ENCODE assay signal across 20 cellular contexts in the genomic region with DNA sequence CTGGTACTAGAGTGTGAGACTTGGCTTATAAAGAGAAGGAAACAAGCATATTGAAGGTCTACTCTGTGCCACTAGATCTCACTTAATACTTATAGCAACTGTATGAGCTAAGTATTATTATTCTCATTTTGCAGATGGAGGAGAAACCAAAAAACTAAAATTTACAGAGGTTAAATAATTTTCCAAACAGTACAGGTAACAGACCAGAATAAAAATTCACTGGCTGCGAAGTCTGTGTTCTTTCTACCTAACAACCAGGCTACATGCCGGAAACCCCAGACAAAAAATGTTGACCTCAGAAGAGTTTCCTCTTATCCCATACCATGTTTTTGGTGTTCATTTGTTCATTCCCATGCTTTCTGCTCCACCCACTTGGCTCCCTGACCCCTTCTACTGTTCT.
"Had no signal": no experiment of that assay in that cellular context is flagged by ENCODE, and none has a peak within 500 bp of the region (broad histone marks: within the 10 kb centered on the region; RNA-seq: fewer than 3 reads in every experiment).

No MANE protein-coding gene starts in this region.

- H3K4me3 ChIP-seq: breast epithelium, left ventricle myocardium inferior, suprapubic skin had no signal

- H3K27me3 Mint-ChIP-seq: activated naive CD8-positive, alpha-beta T cell; naive thymus-derived CD4-positive, alpha-beta T cell; T-helper 17 cell had no signal

- H3K9me3 Mint-ChIP-seq: naive thymus-derived CD4-positive, alpha-beta T cell had no signal

- H3K27ac Mint-ChIP-seq: activated CD8-positive, alpha-beta T cell treated with anti-CD3 and anti-CD28 coated beads, Interleukin-2, amount 10 ng/mL, durations not matched to agents 7 days and 5 days; activated naive CD8-positive, alpha-beta T cell; naive thymus-derived CD4-positive, alpha-beta T cell; T-helper 17 cell; WTC11 had no signal

- H3K27me3 ChIP-seq: breast epithelium, neutrophil, suprapubic skin had no signal

- H3K4me3 Mint-ChIP-seq: activated CD8-positive, alpha-beta T cell treated with anti-CD3 and anti-CD28 coated beads, Interleukin-2, amount 10 ng/mL, durations not matched to agents 7 days and 5 days; activated naive CD8-positive, alpha-beta T cell; T-helper 17 cell; WTC11 had no signal

- H3K27ac ChIP-seq: breast epithelium, neutrophil, suprapubic skin had no signal

- H3K9me3 ChIP-seq: breast epithelium, left ventricle myocardium inferior, neutrophil, suprapubic skin had no signal

- ATAC-seq: activated CD8-positive, alpha-beta T cell treated with anti-CD3 and anti-CD28 coated beads, Interleukin-2, amount 10 ng/mL, durations not matched to agents 7 days and 5 days; naive thymus-derived CD4-positive, alpha-beta T cell; right cardiac atrium; SK-N-SH treated with all-trans-retinoic acid at 6 μM for 48 hours; stimulated activated naive CD8-positive, alpha-beta T cell treated with anti-CD3 and anti-CD28 coated beads, Interleukin-15, Interleukin-2, amounts not matched to agents 100 U/mL and 50 U/mL, for 24 hours; T-helper 17 cell; WTC11 had no signal

- DNase-seq: activated CD4-positive, alpha-beta T cell treated with anti-CD3 and anti-CD28 coated beads for 48 hours; activated CD8-positive, alpha-beta memory T cell treated with anti-CD3 and anti-CD28 coated beads, Interleukin-2, amount 50 U/mL, for 4 hours; activated CD8-positive, alpha-beta T cell treated with anti-CD3 and anti-CD28 coated beads, Interleukin-2, amount 10 ng/mL, durations not matched to agents 7 days and 5 days; activated gamma-delta T cell treated with Interleukin-2 at 50 U/mL for 16 hours; activated T-cell treated with anti-CD3 and anti-CD28 coated beads, Interleukin-2, amount 50 U/mL, for 48 hours; amygdala; cerebellar nuclear complex; dermis blood vessel endothelial cell; glutamatergic neuron; left ventricle myocardium inferior; naive thymus-derived CD4-positive, alpha-beta T cell; right cardiac atrium; stimulated activated naive CD8-positive, alpha-beta T cell treated with anti-CD3 and anti-CD28 coated beads, Interleukin-15, Interleukin-2, amounts not matched to agents 100 U/mL and 50 U/mL, for 24 hours; T-helper 17 cell had no signal

- H3K36me3 ChIP-seq: breast epithelium, neutrophil had no signal
